ENCODE assay signal across 29 cellular contexts in genomic region chrX:3360881-3361280, GRCh38. TPM values are rescaled to one million over a fixed set of nuclear protein-coding genes. Genes with fewer than 3 reads are reported as not detected.
"Had no signal": no experiment of that assay in that cellular context is flagged by ENCODE, and none has a peak within 500 bp of the region (broad histone marks: within the 10 kb centered on the region; RNA-seq: fewer than 3 reads in every experiment).

No MANE protein-coding gene starts in this region.

- H3K27ac ChIP-seq: neutrophil, ovary, parathyroid adenoma, psoas muscle, right lobe of liver, sigmoid colon, stomach, thoracic aorta, thyroid gland, tibial nerve, upper lobe of left lung, vagina had no signal

- H3K27me3 Mint-ChIP-seq: progenitor cell of endocrine pancreas; stimulated activated naive B cell treated with anti-CD40 and anti-IgM and Interleukin-4, amounts not matched to agents 10 μg/mL and 1 μg/mL and 100 μg/mL, for 72 hours; stimulated activated naive CD8-positive, alpha-beta T cell treated with anti-CD3 and anti-CD28 coated beads, Interleukin-15, Interleukin-2, amounts not matched to agents 100 ng/mL and 50 ng/mL, for 24 hours had no signal

- H2AFZ ChIP-seq: parathyroid adenoma had no signal

- H3K4me1 ChIP-seq: parathyroid adenoma, psoas muscle, right lobe of liver, sigmoid colon, stomach, thyroid gland, tibial nerve, upper lobe of left lung, vagina had no signal

- H3K4me3 ChIP-seq: ovary, psoas muscle, right lobe of liver, sigmoid colon, stomach, thoracic aorta, thyroid gland, tibial nerve, upper lobe of left lung, vagina had no signal

- ATAC-seq: natural killer cell treated with Interleukin-12 subunit alpha and Interleukin-12 subunit beta and Interleukin-15 and Interleukin-18, amount 100 ng/mL, for 72 hours; psoas muscle; right cardiac atrium; right lobe of liver; stimulated activated effector memory CD8-positive, alpha-beta T cell treated with anti-CD3 and anti-CD28 coated beads, Interleukin-12 subunit alpha, Interleukin-12 subunit beta, amount 100 ng/mL, for 72 hours; stimulated activated naive B cell treated with anti-CD40 and anti-IgM and Interleukin-4, amounts not matched to agents 10 μg/mL and 1 μg/mL and 100 μg/mL, for 72 hours had no signal

- H3K9me3 ChIP-seq: neutrophil, ovary, psoas muscle, right lobe of liver, sigmoid colon, stomach, thoracic aorta, thyroid gland, tibial nerve, upper lobe of left lung, vagina had no signal

- H3K4me1 Mint-ChIP-seq: neural crest cell; stimulated activated effector memory CD8-positive, alpha-beta T cell treated with anti-CD3 and anti-CD28 coated beads, Interleukin-12 subunit alpha, Interleukin-12 subunit beta, amount 100 ng/mL, for 72 hours; stimulated activated naive B cell treated with anti-CD40 and anti-IgM and Interleukin-4, amounts not matched to agents 10 μg/mL and 1 μg/mL and 100 μg/mL, for 72 hours had no signal

- DNase-seq: nephron progenitor cell; nucleus accumbens; ovary; posterior cingulate gyrus; psoas muscle; right cardiac atrium; right lobe of liver; sigmoid colon; small intestine; stimulated activated CD4-positive, alpha-beta T cell treated with anti-CD3 and anti-CD28 coated beads, Interleukin-15, amount 100 ng/mL, for 24 hours; stimulated activated CD4-positive, alpha-beta T cell treated with anti-CD3 and anti-CD28 coated beads, Interleukin-2, amount 100 ng/mL, for 24 hours; stimulated activated CD4-positive, alpha-beta T cell treated with anti-CD3 and anti-CD28 coated beads, Interleukin-2, amount 100 ng/mL, for 48 hours; stimulated activated CD4-positive, alpha-beta T cell treated with anti-CD3 and anti-CD28 coated beads, Interleukin-4, amount 100 ng/mL, for 24 hours; stimulated activated naive B cell treated with anti-CD40 and anti-IgM and Interleukin-4, amounts not matched to agents 10 μg/mL and 1 μg/mL and 100 μg/mL, for 72 hours; stimulated activated naive CD4-positive, alpha-beta T cell treated with Interleukin-2 at 50 U/mL for 16 hours; stomach; thyroid gland; trophoblast cell had no signal

- H3K9ac ChIP-seq: parathyroid adenoma had no signal

- H3K27ac Mint-ChIP-seq: natural killer cell treated with Interleukin-12 subunit alpha and Interleukin-12 subunit beta and Interleukin-15 and Interleukin-18, amount 100 ng/mL, for 72 hours; nephron progenitor cell; progenitor cell of endocrine pancreas; stimulated activated effector memory CD8-positive, alpha-beta T cell treated with anti-CD3 and anti-CD28 coated beads, Interleukin-12 subunit alpha, Interleukin-12 subunit beta, amount 100 ng/mL, for 72 hours; stimulated activated naive B cell treated with anti-CD40 and anti-IgM and Interleukin-4, amounts not matched to agents 10 μg/mL and 1 μg/mL and 100 μg/mL, for 72 hours; stimulated activated naive CD8-positive, alpha-beta T cell treated with anti-CD3 and anti-CD28 coated beads, Interleukin-15, Interleukin-2, amounts not matched to agents 100 ng/mL and 50 ng/mL, for 24 hours had no signal

- H3K9me3 Mint-ChIP-seq: natural killer cell treated with Interleukin-12 subunit alpha and Interleukin-12 subunit beta and Interleukin-15 and Interleukin-18, amount 100 ng/mL, for 72 hours; stimulated activated effector memory CD8-positive, alpha-beta T cell treated with anti-CD3 and anti-CD28 coated beads, Interleukin-12 subunit alpha, Interleukin-12 subunit beta, amount 100 ng/mL, for 72 hours; stimulated activated naive B cell treated with anti-CD40 and anti-IgM and Interleukin-4, amounts not matched to agents 10 μg/mL and 1 μg/mL and 100 μg/mL, for 72 hours; stimulated activated naive CD8-positive, alpha-beta T cell treated with anti-CD3 and anti-CD28 coated beads, Interleukin-15, Interleukin-2, amounts not matched to agents 100 ng/mL and 50 ng/mL, for 24 hours had no signal

- H3K36me3 ChIP-seq: neutrophil, ovary, right lobe of liver, sigmoid colon, stomach, thoracic aorta, thyroid gland, tibial nerve, upper lobe of left lung, vagina had no signal

- H3K36me3 Mint-ChIP-seq: natural killer cell treated with Interleukin-12 subunit alpha and Interleukin-12 subunit beta and Interleukin-15 and Interleukin-18, amount 100 ng/mL, for 72 hours; stimulated activated effector memory CD8-positive, alpha-beta T cell treated with anti-CD3 and anti-CD28 coated beads, Interleukin-12 subunit alpha, Interleukin-12 subunit beta, amount 100 ng/mL, for 72 hours; stimulated activated naive B cell treated with anti-CD40 and anti-IgM and Interleukin-4, amounts not matched to agents 10 μg/mL and 1 μg/mL and 100 μg/mL, for 72 hours had no signal

- H3K27me3 ChIP-seq: neutrophil, ovary, right lobe of liver, sigmoid colon, stomach, thyroid gland, tibial nerve, upper lobe of left lung, vagina had no signal

- H3K4me3 Mint-ChIP-seq: natural killer cell treated with Interleukin-12 subunit alpha and Interleukin-12 subunit beta and Interleukin-15 and Interleukin-18, amount 100 ng/mL, for 72 hours; nephron progenitor cell; neural crest cell; stimulated activated effector memory CD8-positive, alpha-beta T cell treated with anti-CD3 and anti-CD28 coated beads, Interleukin-12 subunit alpha, Interleukin-12 subunit beta, amount 100 ng/mL, for 72 hours; stimulated activated naive B cell treated with anti-CD40 and anti-IgM and Interleukin-4, amounts not matched to agents 10 μg/mL and 1 μg/mL and 100 μg/mL, for 72 hours; stimulated activated naive CD8-positive, alpha-beta T cell treated with anti-CD3 and anti-CD28 coated beads, Interleukin-15, Interleukin-2, amounts not matched to agents 100 ng/mL and 50 ng/mL, for 24 hours had no signal

RNA-seq across cellular contexts. Expression of gene MXRA5, which starts 14.4 kb away (rescaled TPM):
- total RNA-seq: natural killer cell treated with Interleukin-12 subunit alpha and Interleukin-12 subunit beta and Interleukin-15 and Interleukin-18, amount 100 ng/mL, for 72 hours had no signal
